In genomic region chr1:42766723-42767509, GRCh38 we compare ENCODE assay signal across 8 cellular contexts. TPM values are rescaled to one million over a fixed set of nuclear protein-coding genes. Genes with fewer than 3 reads are reported as not detected.
A peak's percentile ranks its signal among the peaks of the same experiment; 100 is the strongest.
DNase-seq lines count a peak whose midpoint lies in the region; ATAC-seq and TF ChIP-seq lines count a peak whose summit lies in the region.

Gene C1orf50 (plus strand): TSS chr1:42767249. CDS start chr1:42767312, 63 bp downstream.
A gene with protein sequence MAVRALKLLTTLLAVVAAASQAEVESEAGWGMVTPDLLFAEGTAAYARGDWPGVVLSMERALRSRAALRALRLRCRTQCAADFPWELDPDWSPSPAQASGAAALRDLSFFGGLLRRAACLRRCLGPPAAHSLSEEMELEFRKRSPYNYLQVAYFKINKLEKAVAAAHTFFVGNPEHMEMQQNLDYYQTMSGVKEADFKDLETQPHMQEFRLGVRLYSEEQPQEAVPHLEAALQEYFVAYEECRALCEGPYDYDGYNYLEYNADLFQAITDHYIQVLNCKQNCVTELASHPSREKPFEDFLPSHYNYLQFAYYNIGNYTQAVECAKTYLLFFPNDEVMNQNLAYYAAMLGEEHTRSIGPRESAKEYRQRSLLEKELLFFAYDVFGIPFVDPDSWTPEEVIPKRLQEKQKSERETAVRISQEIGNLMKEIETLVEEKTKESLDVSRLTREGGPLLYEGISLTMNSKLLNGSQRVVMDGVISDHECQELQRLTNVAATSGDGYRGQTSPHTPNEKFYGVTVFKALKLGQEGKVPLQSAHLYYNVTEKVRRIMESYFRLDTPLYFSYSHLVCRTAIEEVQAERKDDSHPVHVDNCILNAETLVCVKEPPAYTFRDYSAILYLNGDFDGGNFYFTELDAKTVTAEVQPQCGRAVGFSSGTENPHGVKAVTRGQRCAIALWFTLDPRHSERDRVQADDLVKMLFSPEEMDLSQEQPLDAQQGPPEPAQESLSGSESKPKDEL (minus strand): TSS chr1:42767028. CDS start chr1:42766971, 57 bp downstream.

- H3K36me3 Mint-ChIP-seq in type B pancreatic cell: no peaks in the 10 kb centered on the region

- no peaks in the 10 kb centered on the region for H3K9me3 Mint-ChIP-seq in type B pancreatic cell

- H3K27ac ChIP-seq in adrenal gland: peak within 1 kb of the TSS; percentile 74 to 94 (median 88)
- H3K27ac ChIP-seq in heart left ventricle: peak within 1 kb of the TSS; percentile 72 to 97 (median 92)

- H3K27me3 Mint-ChIP-seq in type B pancreatic cell: no peaks in the 10 kb centered on the region

- H3K36me3 ChIP-seq in adrenal gland (replicated peaks in 1 of 2) (peaks cover 0 to 2% of the 10 kb centered on the region in 2 donors), heart left ventricle (peaks cover 0 to 10% (median 5%) of the 10 kb centered on the region in 9 donors)

- DNase-seq in GM13976 (ENCODE audit: low spot score) (peak; percentile 98), NCI-H1436 treated with DMSO at 0.1 percent for 48 hours (lab: John Stamatoyannopoulos, UW) (peak; percentile 95), T follicular helper cell (ENCODE audit: low read depth) (peak; percentile 100), adrenal gland (peak; percentile 99 to 100 (median 100)), heart left ventricle (peak; percentile 100), pons (ENCODE audit: low spot score) (peak; percentile 100), type B pancreatic cell (ENCODE audit: extremely low spot score, unreplicated experiment) (peak; percentile 100)

- H3K4me1 Mint-ChIP-seq in type B pancreatic cell (ENCODE audit: unreplicated experiment): peaks cover 16% of the 10 kb centered on the region

- H3K4me1 ChIP-seq in adrenal gland (replicated peaks in 1 of 2): peaks cover 21 to 47% of the 10 kb centered on the region in 2 donors
- peaks cover 3 to 47% (median 30%) of the 10 kb centered on the region in 12 donors for H3K4me1 ChIP-seq in heart left ventricle

- intact Hi-C loops in adrenal gland (cut with DNase I) (no loop called here), heart left ventricle (cut with DNase I) (loop anchor here in 7 of 10 donors (1.0 to 10.0 kb wide), 9 partner anchors 50 to 432 kb away; partner anchors contain the start of genes YBX1 (in 6 of the 7), ERMAP (in 2 of the 7), SVBP (in 2 of the 7) and FOXJ3 (in 1 of the 7))

- in situ Hi-C loops in GM13976 (cut with MboI; ENCODE audit: low sequenced_read_pairs, unreplicated experiment): no loop called here

- H3K9me3 ChIP-seq in adrenal gland (replicated peaks in 1 of 3) (no peaks in the 10 kb centered on the region), heart left ventricle (no peaks in the 10 kb centered on the region)

- 0 to 1% (median 0%) methylated on average over 22 to 84 of the region's 84 CpGs for WGBS in adrenal gland, 4 donors
- WGBS in heart left ventricle, 4 donors: 0 to 1% (median 0%) methylated on average over 40 to 84 of the region's 84 CpGs

- peak within 1 kb of the TSS; percentile 84 to 96 (median 87) for H3K4me3 ChIP-seq in adrenal gland
- H3K4me3 ChIP-seq in heart left ventricle: peak within 1 kb of the TSS; percentile 82 to 98 (median 94)

- H3K27me3 ChIP-seq in adrenal gland: no peaks in the 10 kb centered on the region
- no peaks in the 10 kb centered on the region for H3K27me3 ChIP-seq in heart left ventricle

- peak; percentile 92 for ATAC-seq in HG02852 (IDR thresholded peaks at IDR 0.05; ENCODE audit: unreplicated experiment)
- ATAC-seq in heart left ventricle: peak; percentile 96 to 99 (median 98)

- TF ChIP-seq POLR2A in adrenal gland (IDR thresholded peaks at IDR 0.05) (peak; percentile 90 to 98), heart left ventricle (IDR thresholded peaks at IDR 0.05) (peak; percentile 98 to 99)

- no peak within 1 kb of the TSS for H3K4me3 Mint-ChIP-seq in type B pancreatic cell

- TF ChIP-seq CTCF in GM13976 (IDR thresholded peaks at IDR 0.05; ENCODE audit: borderline replicate concordance, control extremely low read depth, extremely low read depth, insufficient read depth, missing control alignments): no peak
- no peak for TF ChIP-seq CTCF in adrenal gland (IDR thresholded peaks at IDR 0.05)
- TF ChIP-seq CTCF in heart left ventricle (IDR thresholded peaks at IDR 0.05): peak in 1 of 12 donors; percentile 10
- TF ChIP-seq CTCF in type B pancreatic cell (conservative IDR thresholded peaks at IDR 0.05): no peak

- peak within 1 kb of the TSS; percentile 90 for H3K27ac Mint-ChIP-seq in type B pancreatic cell

RNA-seq across cellular contexts. Expression of gene C1orf50, which starts in this region (rescaled TPM):
- 10 to 100 TPM in 1 of 8 donors, 1 to 10 TPM in 7; 2.2 to 10.1 (median 6.9) TPM for total RNA-seq in adrenal gland
- polyA plus RNA-seq in adrenal gland: 10 to 100 TPM in 1 of 3 donors, 1 to 10 TPM in 2; 3.6 to 13.5 (median 6.9) TPM
- 1 to 10 TPM; 3.0 to 9.2 (median 5.8) TPM for total RNA-seq in heart left ventricle
- 1 to 10 TPM; 4.0 to 4.5 TPM for polyA plus RNA-seq in heart left ventricle
- 5.9 and 9.1 TPM in 2 replicates for total RNA-seq in type B pancreatic cell (ENCODE audit: low replicate concordance)

RNA-seq across cellular contexts. Expression of the second gene that starts in this region (rescaled TPM):
- total RNA-seq in adrenal gland (10 to 100 TPM; 30.3 to 67.5 (median 39.9) TPM), heart left ventricle (10 to 100 TPM in 4 of 9 donors, 1 to 10 TPM in 5; 6.9 to 27.9 (median 10.0) TPM), type B pancreatic cell (ENCODE audit: low replicate concordance) (30.7 and 77.2 TPM in 2 replicates)
- polyA plus RNA-seq in adrenal gland (100 to 1,000 TPM in 1 of 3 donors, 10 to 100 TPM in 2; 23.7 to 178 (median 81.0) TPM), heart left ventricle (10 to 100 TPM; 10.7 to 17.6 TPM)

Comparison
In these comparisons a context has a peak if more than half of its experiments do, and no peak if none do; other contexts are left out.
1. Peak in every context shown above with its lines: DNase-seq, ATAC-seq, H3K4me3 ChIP-seq and H3K27ac ChIP-seq.
2. intact Hi-C loops: an anchor here in heart left ventricle (1.0 to 10.0 kb wide); none called in adrenal gland.